Comparison of ENCODE assay signal across 8 cellular contexts in genomic region chr9:129178579-129178909, GRCh38. TPM values are rescaled to one million over a fixed set of nuclear protein-coding genes. Genes with fewer than 3 reads are reported as not detected.
A peak's percentile ranks its signal among the peaks of the same experiment; 100 is the strongest.
DNase-seq lines count a peak whose midpoint lies in the region; ATAC-seq and TF ChIP-seq lines count a peak whose summit lies in the region.

No MANE protein-coding gene starts in this region.

- H3K4me3 ChIP-seq in left ventricle myocardium inferior (peak overlapping the region; percentile 92), right atrium auricular region (peak overlapping the region in 1 of 2 donors; percentile 77), ascending aorta (peak overlapping the region; percentile 77 to 100), lung (peak overlapping the region; percentile 8), vagina (peak overlapping the region; percentile 45 to 77)

- 8 to 11% methylated on average over 26 to 28 of the region's 28 CpGs for WGBS in lung, 2 donors

- H3K36me3 ChIP-seq in left ventricle myocardium inferior (no peaks in the 10 kb centered on the region), right atrium auricular region (no peaks in the 10 kb centered on the region), ascending aorta (no peaks in the 10 kb centered on the region), lung (ENCODE audit: control insufficient read depth in 2 of 2, insufficient read depth in 2 of 2, low read length in 2 of 2) (no peaks in the 10 kb centered on the region), vagina (no peaks in the 10 kb centered on the region)

- no peaks in the 10 kb centered on the region for H3K9me3 ChIP-seq in left ventricle myocardium inferior (replicated peaks)
- no peaks in the 10 kb centered on the region for H3K9me3 ChIP-seq in right atrium auricular region
- no peaks in the 10 kb centered on the region for H3K9me3 ChIP-seq in ascending aorta
- H3K9me3 ChIP-seq in lung (ENCODE audit: control insufficient read depth in 2 of 2, insufficient read depth in 1 of 2, low read length in 1 of 2), result no peaks in the 10 kb centered on the region
- H3K9me3 ChIP-seq in vagina, result no peaks in the 10 kb centered on the region

- intact Hi-C loops in left ventricle myocardium inferior (cut with micrococcal nuclease) (loop anchor here (10.0 kb wide), 1 partner anchor 306 kb away; no protein-coding TSS in a partner anchor), ascending aorta (cut with DNase I) (loop anchor here (1.0 to 5.0 kb wide), 6 partner anchors 24 to 449 kb away; partner anchors contain the start of gene NTMT1), vagina (cut with DNase I) (loop anchor here (5.0 to 10.0 kb wide), 3 partner anchors 76 to 304 kb away; no protein-coding TSS in a partner anchor)

- no peak overlapping the region for H3K27ac ChIP-seq in left ventricle myocardium inferior (replicated peaks)
- no peak overlapping the region for H3K27ac ChIP-seq in right atrium auricular region
- no peak overlapping the region for H3K27ac ChIP-seq in ascending aorta
- no peak overlapping the region for H3K27ac ChIP-seq in lung (ENCODE audit: low read depth in 1 of 2, low read length in 1 of 2)
- peak overlapping the region; percentile 57 for H3K27ac ChIP-seq in vagina

- H3K27me3 ChIP-seq in left ventricle myocardium inferior (ENCODE audit: low read depth), result no peaks in the 10 kb centered on the region
- no peaks in the 10 kb centered on the region for H3K27me3 ChIP-seq in right atrium auricular region
- H3K27me3 ChIP-seq in ascending aorta, result no peaks in the 10 kb centered on the region
- no peaks in the 10 kb centered on the region for H3K27me3 ChIP-seq in lung (ENCODE audit: control insufficient read depth, insufficient read depth)
- H3K27me3 ChIP-seq in vagina, result no peaks in the 10 kb centered on the region

- TF ChIP-seq POLR2A in vagina (IDR thresholded peaks at IDR 0.05), result no peak

- no peak for DNase-seq in left ventricle myocardium inferior
- DNase-seq in right atrium auricular region (ENCODE audit: low spot score), result no peak
- no peak for DNase-seq in ascending aorta (ENCODE audit: low spot score in 2 of 2)
- DNase-seq in lung (ENCODE audit: low spot score), result no peak
- no peak for DNase-seq in vagina (ENCODE audit: extremely low spot score in 2 of 2)
- DNase-seq in NCI-H1417 treated with DMSO at 0.1 percent for 48 hours (lab: John Stamatoyannopoulos, UW), result no peak
- DNase-seq in activated CD4-positive, alpha-beta T cell treated with anti-CD3 and anti-CD28 coated beads, Interleukin-2, amount 50 U/mL, for 1 hour, result no peak
- DNase-seq in stimulated activated CD4-positive, alpha-beta T cell treated with anti-CD3 and anti-CD28 coated beads, Interleukin-2, amount 100 ng/mL, for 24 hours, result no peak

- H3K4me1 ChIP-seq in left ventricle myocardium inferior, result peaks cover 49% of the 10 kb centered on the region
- peaks cover 0 to 34% of the 10 kb centered on the region in 2 donors for H3K4me1 ChIP-seq in right atrium auricular region
- H3K4me1 ChIP-seq in ascending aorta, result peaks cover 8 to 15% of the 10 kb centered on the region in 2 donors
- peaks cover 4 to 5% of the 10 kb centered on the region in 2 donors for H3K4me1 ChIP-seq in lung (ENCODE audit: control insufficient read depth in 2 of 2, insufficient read depth in 2 of 2, low read length in 2 of 2)
- H3K4me1 ChIP-seq in vagina, result peaks cover 26% of the 10 kb centered on the region

- no peak for ATAC-seq in lung (ENCODE audit: insufficient read depth, low FRiP score)

- TF ChIP-seq CTCF in left ventricle myocardium inferior (IDR thresholded peaks at IDR 0.05; ENCODE audit: borderline replicate concordance), result no peak
- no peak for TF ChIP-seq CTCF in right atrium auricular region (IDR thresholded peaks at IDR 0.05)
- no peak for TF ChIP-seq CTCF in ascending aorta (IDR thresholded peaks at IDR 0.05)
- no peak for TF ChIP-seq CTCF in lung (IDR thresholded peaks at IDR 0.05; ENCODE audit: control extremely low read depth, extremely low read depth)
- TF ChIP-seq CTCF in vagina (IDR thresholded peaks at IDR 0.05), result no peak

RNA-seq across cellular contexts. Expression of gene IER5L, which starts 0.5 kb away (rescaled TPM):
- 3.8 TPM for total RNA-seq in left ventricle myocardium inferior
- total RNA-seq in right atrium auricular region, result 10 to 100 TPM in 1 of 2 donors, 1 to 10 TPM in 1; 5.5 to 11.6 TPM
- 86.1 TPM for total RNA-seq in ascending aorta
- total RNA-seq in lung, result 10 to 100 TPM; 23.5 to 24.7 TPM
- 10 to 100 TPM; 12.6 to 31.5 TPM for polyA plus RNA-seq in lung
- 34.4 TPM for total RNA-seq in vagina
